ENCODE assay signal across 14 cellular contexts in genomic region chr9:35028341-35028740, GRCh38.
"Had no signal": no experiment of that assay in that cellular context is flagged by ENCODE, and none has a peak within 500 bp of the region (broad histone marks: within the 10 kb centered on the region; RNA-seq: fewer than 3 reads in every experiment).

No MANE protein-coding gene starts in this region.

- FAIRE-seq: urothelium cell line had no signal

- H2AFZ ChIP-seq: parathyroid adenoma had no signal

- H3K79me2 ChIP-seq: parathyroid adenoma had no signal

- H3K27me3 Mint-ChIP-seq: naive B cell had no signal

- DNase-seq: activated CD8-positive, alpha-beta memory T cell treated with anti-CD3 and anti-CD28 coated beads, Interleukin-2, amount 50 U/mL, for 48 hours; activated CD8-positive, alpha-beta T cell treated with anti-CD3 and anti-CD28 coated beads, Interleukin-2, amount 10 ng/mL, durations not matched to agents 7 days and 5 days; central memory CD4-positive, alpha-beta T cell; effector CD8-positive, alpha-beta T cell; left cardiac atrium; lower lobe of right lung; naive B cell; stimulated activated CD4-positive, alpha-beta T cell treated with anti-CD3 and anti-CD28 coated beads, Interleukin-15, amount 100 ng/mL, for 24 hours; stimulated activated CD4-positive, alpha-beta T cell treated with anti-CD3 and anti-CD28 coated beads, Interleukin-4, amount 100 ng/mL, for 24 hours; thyroid gland had no signal

- H3K4me3 Mint-ChIP-seq: activated CD8-positive, alpha-beta T cell treated with anti-CD3 and anti-CD28 coated beads, Interleukin-2, amount 10 ng/mL, durations not matched to agents 7 days and 5 days; naive B cell; T-helper 2 cell treated with Interferon-gamma antibody and Interleukin-4, amounts not matched to agents 5 μg/mL and 100 μg/mL, for 36 hours had no signal

- H3K27ac ChIP-seq: coronary artery, lower lobe of right lung, parathyroid adenoma, thyroid gland had no signal

- H3K9me3 ChIP-seq: lower lobe of right lung, thyroid gland had no signal

- H3K27ac Mint-ChIP-seq: activated CD8-positive, alpha-beta T cell treated with anti-CD3 and anti-CD28 coated beads, Interleukin-2, amount 10 ng/mL, durations not matched to agents 7 days and 5 days; T-helper 2 cell treated with Interferon-gamma antibody and Interleukin-4, amounts not matched to agents 5 μg/mL and 100 μg/mL, for 36 hours had no signal

- H3K9me3 Mint-ChIP-seq: naive B cell; T-helper 2 cell treated with Interferon-gamma antibody and Interleukin-4, amounts not matched to agents 5 μg/mL and 100 μg/mL, for 36 hours had no signal

- H3K27me3 ChIP-seq: thyroid gland had no signal

- H3K4me1 ChIP-seq: lower lobe of right lung, thyroid gland had no signal

- ATAC-seq: activated CD8-positive, alpha-beta T cell treated with anti-CD3 and anti-CD28 coated beads, Interleukin-2, amount 10 ng/mL, durations not matched to agents 7 days and 5 days; left cardiac atrium; lower lobe of right lung had no signal

- H3K9ac ChIP-seq: parathyroid adenoma had no signal

- H3K4me3 ChIP-seq: coronary artery, lower lobe of right lung, thyroid gland had no signal
